15 cellular contexts compared by ENCODE assay signal in genomic region chr14:32611752-32612151, GRCh38.
DNase-seq lines count a peak whose midpoint lies in the region; ATAC-seq and TF ChIP-seq lines count a peak whose summit lies in the region.
"Had no signal": no experiment of that assay in that cellular context is flagged by ENCODE, and none has a peak within 500 bp of the region (broad histone marks: within the 10 kb centered on the region; RNA-seq: fewer than 3 reads in every experiment).

No MANE protein-coding gene starts in this region.

- H3K27me3 ChIP-seq in PC-3 (ENCODE audit: low read length) (no peaks in the 10 kb centered on the region), esophagus squamous epithelium (no peaks in the 10 kb centered on the region), thyroid gland (no peaks in the 10 kb centered on the region), H7 (ENCODE audit: control insufficient read depth, insufficient read depth, low read length) (no peaks in the 10 kb centered on the region)
- H3K27me3 ChIP-seq: BE2C, ovary had no signal

- H3K27ac ChIP-seq in PC-3 (ENCODE audit: low read length) (peak overlapping the region; percentile 62), esophagus squamous epithelium (peak overlapping the region in 3 of 4 donors; percentile 11 to 56 (median 44)), thyroid gland (no peak overlapping the region)
- H3K27ac ChIP-seq: ovary had no signal

- H3K4me1 ChIP-seq in PC-3 (ENCODE audit: insufficient read depth, low read length), result peaks cover 28% of the 10 kb centered on the region
- peaks cover 16 to 41% (median 17%) of the 10 kb centered on the region in 3 donors for H3K4me1 ChIP-seq in esophagus squamous epithelium
- H3K4me1 ChIP-seq in mucosa of descending colon (ENCODE audit: low read depth), result no peaks in the 10 kb centered on the region
- H3K4me1 ChIP-seq in thyroid gland, result no peaks in the 10 kb centered on the region

- H3K27ac Mint-ChIP-seq in activated T-helper 17 cell treated with anti-CD3 and anti-CD28 coated beads, Interleukin-2, amount 50 U/mL, for 72 hours, result no peak overlapping the region
- H3K27ac Mint-ChIP-seq: activated naive CD8-positive, alpha-beta T cell treated with anti-CD3 and anti-CD28 coated beads, Interleukin-2, amount 50 U/mL, for 24 hours; memory B cell had no signal

- DNase-seq in AG09309 (ENCODE audit: low read depth) (peak; percentile 62), PC-3 (peak; percentile 93), esophagus squamous epithelium (lab: John Stamatoyannopoulos, UW) (no peak), mucosa of descending colon (no peak), thyroid gland (no peak), H7 (no peak)
- DNase-seq: activated naive CD8-positive, alpha-beta T cell treated with anti-CD3 and anti-CD28 coated beads, Interleukin-2, amount 50 U/mL, for 24 hours; BE2C; hypothalamus; KBM-7; NK-92 treated with Interleukin-12 subunit alpha and Interleukin-12 subunit beta, amount 100 ng/mL, for 24 hours; ovary had no signal

- no peaks in the 10 kb centered on the region for H3K9me3 Mint-ChIP-seq in activated T-helper 17 cell treated with anti-CD3 and anti-CD28 coated beads, Interleukin-2, amount 50 U/mL, for 72 hours

- H3K9me2 ChIP-seq in PC-3 (replicated peaks; ENCODE audit: low read length), result no peaks in the 10 kb centered on the region

- no peaks in the 10 kb centered on the region for H3K27me3 Mint-ChIP-seq in activated T-helper 17 cell treated with anti-CD3 and anti-CD28 coated beads, Interleukin-2, amount 50 U/mL, for 72 hours
- H3K27me3 Mint-ChIP-seq: memory B cell had no signal

- no TSS peak for BruUV-seq in PC-3 (replicated peaks; lab: Mats Ljungman, UMichigan)

- H4K20me1 ChIP-seq in PC-3 (ENCODE audit: low read length), result no peaks in the 10 kb centered on the region

- ATAC-seq in PC-3, result peak; percentile 99
- ATAC-seq in mucosa of descending colon, result peak; percentile 19
- ATAC-seq in GM18907 (IDR thresholded peaks at IDR 0.05; ENCODE audit: unreplicated experiment), result no peak
- no peak for ATAC-seq in activated T-helper 17 cell treated with anti-CD3 and anti-CD28 coated beads, Interleukin-2, amount 50 U/mL, for 72 hours (replicated peaks)
- ATAC-seq: activated naive CD8-positive, alpha-beta T cell treated with anti-CD3 and anti-CD28 coated beads, Interleukin-2, amount 50 U/mL, for 24 hours had no signal

- no peak for TF ChIP-seq CTCF in AG09309 (IDR thresholded peaks at IDR 0.05; ENCODE audit: control insufficient read depth, insufficient read depth, low read depth, low read length, missing control alignments)
- no peak for TF ChIP-seq CTCF in PC-3 (conservative IDR thresholded peaks at IDR 0.05; ENCODE audit: low read depth, low read length)
- TF ChIP-seq CTCF in esophagus squamous epithelium (IDR thresholded peaks at IDR 0.05), result no peak
- TF ChIP-seq CTCF in mucosa of descending colon (IDR thresholded peaks at IDR 0.05), result no peak
- TF ChIP-seq CTCF in thyroid gland (IDR thresholded peaks at IDR 0.05), result no peak

- no peak overlapping the region for H2AFZ ChIP-seq in PC-3 (ENCODE audit: low read length)

- TF ChIP-seq POLR2A in esophagus squamous epithelium (IDR thresholded peaks at IDR 0.05) (no peak), thyroid gland (IDR thresholded peaks at IDR 0.05) (no peak)

- no peaks in the 10 kb centered on the region for H3K36me3 Mint-ChIP-seq in activated T-helper 17 cell treated with anti-CD3 and anti-CD28 coated beads, Interleukin-2, amount 50 U/mL, for 72 hours (ENCODE audit: low read depth)

- H3K36me3 ChIP-seq in PC-3 (ENCODE audit: low read depth, low read length) (no peaks in the 10 kb centered on the region), esophagus squamous epithelium (no peaks in the 10 kb centered on the region), mucosa of descending colon (ENCODE audit: low read depth) (no peaks in the 10 kb centered on the region), thyroid gland (no peaks in the 10 kb centered on the region), H7 (replicated peaks; ENCODE audit: control insufficient read depth, insufficient read depth, low read length) (no peaks in the 10 kb centered on the region)
- H3K36me3 ChIP-seq: BE2C, ovary had no signal

- intact Hi-C loops in PC-3 (cut with micrococcal nuclease), result loop anchor here (5.0 kb wide), 1 partner anchor 81 kb away; no protein-coding TSS in a partner anchor
- intact Hi-C loops in esophagus squamous epithelium (cut with DNase I), result no loop called here
- intact Hi-C loops in mucosa of descending colon (cut with DNase I, micrococcal nuclease), result no loop called here
- intact Hi-C loops in thyroid gland (cut with DNase I), result no loop called here

- H3K4me3 ChIP-seq in AG09309 (ENCODE audit: control insufficient read depth, low read depth, low read length) (no peak overlapping the region), PC-3 (ENCODE audit: low read length) (no peak overlapping the region), esophagus squamous epithelium (no peak overlapping the region), mucosa of descending colon (no peak overlapping the region), thyroid gland (replicated peaks in 1 of 3) (no peak overlapping the region), H7 (ENCODE audit: insufficient read depth, low read depth, low read length) (no peak overlapping the region)
- H3K4me3 ChIP-seq: ovary had no signal

- no peak overlapping the region for H3K4me3 Mint-ChIP-seq in activated T-helper 17 cell treated with anti-CD3 and anti-CD28 coated beads, Interleukin-2, amount 50 U/mL, for 72 hours
- H3K4me3 Mint-ChIP-seq: activated naive CD8-positive, alpha-beta T cell treated with anti-CD3 and anti-CD28 coated beads, Interleukin-2, amount 50 U/mL, for 24 hours; memory B cell had no signal

- WGBS in esophagus squamous epithelium, 2 donors, result 44 to 69% methylated on average over 1 of the region's 1 CpG
- WGBS in thyroid gland, 2 donors, result 90 to 91% methylated on average over 1 of the region's 1 CpG

- no peaks in the 10 kb centered on the region for H3F3A ChIP-seq in PC-3 (ENCODE audit: low read length, unreplicated experiment)

- no peaks in the 10 kb centered on the region for H3K4me1 Mint-ChIP-seq in activated T-helper 17 cell treated with anti-CD3 and anti-CD28 coated beads, Interleukin-2, amount 50 U/mL, for 72 hours
- H3K4me1 Mint-ChIP-seq: activated naive CD8-positive, alpha-beta T cell treated with anti-CD3 and anti-CD28 coated beads, Interleukin-2, amount 50 U/mL, for 24 hours; memory B cell had no signal

- no peaks in the 10 kb centered on the region for H3K79me2 ChIP-seq in PC-3 (ENCODE audit: low read length)

- H3K9me3 ChIP-seq in PC-3 (ENCODE audit: low read length), result no peaks in the 10 kb centered on the region
- no peaks in the 10 kb centered on the region for H3K9me3 ChIP-seq in esophagus squamous epithelium
- no peaks in the 10 kb centered on the region for H3K9me3 ChIP-seq in mucosa of descending colon
- H3K9me3 ChIP-seq in thyroid gland, result no peaks in the 10 kb centered on the region
- H3K9me3 ChIP-seq: BE2C, ovary had no signal

- H3K4me2 ChIP-seq in PC-3 (ENCODE audit: low read length), result peak overlapping the region; percentile 5

- no peak overlapping the region for H3K9ac ChIP-seq in PC-3 (ENCODE audit: low read length)

- POLR2A ChIA-PET in PC-3 (lab: Charles Lee; ENCODE audit: unreplicated experiment), result interaction anchor here (0.6 kb wide), 1 partner anchor 9 kb away, joined by 3 read pairs; no protein-coding TSS in a partner anchor

- CTCF ChIA-PET in PC-3 (lab: Charles Lee), result no interaction called here

Comparison
In these comparisons a context has a peak if more than half of its experiments do, and no peak if none do; other contexts are left out.
1. DNase-seq: peak in AG09309 (single experiment) and PC-3 (single experiment); none in esophagus squamous epithelium (single experiment), mucosa of descending colon (0 of 3), thyroid gland (0 of 2) and H7 (single experiment).
2. ATAC-seq: peak in PC-3 (single experiment) and mucosa of descending colon (single experiment); none in GM18907 (single experiment) and activated T-helper 17 cell treated with anti-CD3 and anti-CD28 coated beads, Interleukin-2, amount 50 U/mL, for 72 hours (single experiment).
3. H3K27ac ChIP-seq: peak in PC-3 (single experiment) and esophagus squamous epithelium (3 of 4); none in thyroid gland (0 of 3).